Comparison of ENCODE assay signal across 2 cellular contexts in genomic region chr17:64771980-64772844, GRCh38.
TF ChIP-seq lines count a peak whose summit lies in the region.

No MANE protein-coding gene starts in this region.

TF ChIP-seq in HepG2, 621 proteins besides CTCF, POLR2A, EP300 and RAD21:
- TF ChIP-seq ZFP36 (IDR thresholded peaks at IDR 0.05; ENCODE audit: borderline replicate concordance, low read depth, low read length, partially characterized antibody) (peak; percentile 71), SNAI1 (CRISPR knock-in tag; IDR thresholded peaks at IDR 0.05; ENCODE audit: borderline replicate concordance) (no peak)

TF ChIP-seq in endothelial cell of umbilical vein, 7 proteins besides CTCF, POLR2A, EP300 and RAD21:
- TF ChIP-seq POLR2AphosphoS5 (IDR thresholded peaks at IDR 0.05; ENCODE audit: insufficient read depth, low read depth, low read length) (no peak), MYC (IDR thresholded peaks at IDR 0.05; ENCODE audit: low read depth, low read length) (no peak), JUN (IDR thresholded peaks at IDR 0.05; ENCODE audit: borderline replicate concordance, insufficient read depth, insufficient read length, low read depth) (no peak), MAX (IDR thresholded peaks at IDR 0.05; ENCODE audit: insufficient read depth, insufficient read length) (no peak), FOS (IDR thresholded peaks at IDR 0.05; ENCODE audit: borderline replicate concordance, insufficient read depth, low read length) (no peak), GATA2 (IDR thresholded peaks at IDR 0.05; ENCODE audit: insufficient read depth, insufficient read length, low read depth, low read length) (no peak), EZH2 (IDR thresholded peaks at IDR 0.05; ENCODE audit: borderline replicate concordance, low read depth, low read length, severe bottlenecking) (no peak)
